In the genomic region with DNA sequence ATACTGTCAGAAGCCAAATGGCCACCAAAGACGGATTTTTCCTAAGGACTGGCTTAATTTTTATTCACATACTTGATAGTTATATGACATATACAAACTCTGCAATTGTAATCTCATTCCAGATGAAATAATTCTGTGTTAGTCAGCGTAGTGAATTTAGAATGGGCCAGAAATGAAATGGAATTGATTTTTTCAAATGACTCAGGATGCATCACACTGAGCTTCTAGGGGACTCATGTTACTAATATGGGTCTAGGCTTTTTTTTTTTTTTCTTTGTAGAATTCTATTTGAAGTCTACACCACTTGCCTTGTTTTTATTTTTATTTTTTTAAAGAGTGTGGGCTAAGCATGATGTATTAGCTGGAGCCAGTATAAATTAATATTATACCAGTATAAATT, we compare ENCODE assay signal across 22 cellular contexts.
DNase-seq lines count a peak whose midpoint lies in the region; TF ChIP-seq lines count a peak whose summit lies in the region.
"Had no signal": no experiment of that assay in that cellular context is flagged by ENCODE, and none has a peak within 500 bp of the region (broad histone marks: within the 10 kb centered on the region; RNA-seq: fewer than 3 reads in every experiment).

No MANE protein-coding gene starts in this region.

- peaks cover 45% of the 10 kb centered on the region for H3F3A ChIP-seq in SK-N-SH (replicated peaks; ENCODE audit: insufficient read depth)

- H3K4me2 ChIP-seq in mammary epithelial cell (ENCODE audit: insufficient read depth, low read depth, low read length) (no peak overlapping the region), SK-N-SH (peak overlapping the region; percentile 63)

- TF ChIP-seq EP300 in SK-N-SH (IDR thresholded peaks at IDR 0.05; ENCODE audit: borderline replicate concordance in 1 of 2, low read depth in 1 of 2, low read length in 1 of 2), result peak in 1 of 2 experiments; percentile 61; a peak in 1 of 4 replicates
- TF ChIP-seq EP300 in esophagus muscularis mucosa (IDR thresholded peaks at IDR 0.05), result no peak

- BruUV-seq in mammary epithelial cell (replicated peaks; lab: Mats Ljungman, UMichigan), result no TSS peak
- no TSS peak for BruUV-seq in MCF 10A (replicated peaks; lab: Mats Ljungman, UMichigan)

- H3K27me3 Mint-ChIP-seq in MCF 10A (ENCODE audit: insufficient read depth, unreplicated experiment), result no peaks in the 10 kb centered on the region

- no peak overlapping the region for H3K4me3 Mint-ChIP-seq in MCF 10A (ENCODE audit: unreplicated experiment)
- H3K4me3 Mint-ChIP-seq: CD8-positive, alpha-beta T cell had no signal

- no peak for TF ChIP-seq RAD21 in SK-N-SH (IDR thresholded peaks at IDR 0.05; ENCODE audit: low read length)

- CTCF ChIA-PET in mammary epithelial cell (lab: Charles Lee; ENCODE audit: low non-redundant PET) (interaction anchor here (0.6 to 0.7 kb wide), 2 partner anchors 9 to 10 kb away, joined by 3 to 11 read pairs; no protein-coding TSS in a partner anchor), MCF 10A (lab: Yijun Ruan, JAX) (interaction anchor here (0.6 to 1.6 kb wide), 2 partner anchors 9 to 61 kb away, joined by 4 to 6 read pairs; no protein-coding TSS in a partner anchor), SK-N-SH (lab: Yijun Ruan, JAX) (interaction anchor here (0.8 to 1.8 kb wide), 2 partner anchors 91 to 144 kb away, joined by 3 to 9 read pairs; no protein-coding TSS in a partner anchor)

- no peaks in the 10 kb centered on the region for H4K20me1 ChIP-seq in mammary epithelial cell (ENCODE audit: insufficient read depth, low read length)
- no peaks in the 10 kb centered on the region for H4K20me1 ChIP-seq in SK-N-SH (ENCODE audit: insufficient read depth)

- H2AFZ ChIP-seq in mammary epithelial cell (ENCODE audit: low read depth, low read length) (no peak overlapping the region), SK-N-SH (ENCODE audit: low read depth) (no peak overlapping the region)

- in situ Hi-C loops in mammary epithelial cell (cut with MboI; ENCODE audit: low sequenced_read_pairs in 2 of 2), result no loop called here
- in situ Hi-C loops in GM13977 (cut with MboI; ENCODE audit: low pct_unique_long_range_greater_than_20kb, low sequenced_read_pairs, unreplicated experiment), result no loop called here

- no peaks in the 10 kb centered on the region for H3K9me2 ChIP-seq in SK-N-SH

- no peak for TF ChIP-seq POLR2A in esophagus muscularis mucosa (IDR thresholded peaks at IDR 0.05; ENCODE audit: low read depth)

- DNase-seq in mammary epithelial cell, result peak; percentile 54
- DNase-seq in MCF 10A (ENCODE audit: unreplicated experiment), result no peak
- DNase-seq in SK-N-SH, result no peak
- peak; percentile 89 for DNase-seq in fibroblast of mammary gland (ENCODE audit: low read depth)
- DNase-seq in GM13977 (ENCODE audit: low spot score), result no peak
- DNase-seq in esophagus muscularis mucosa (ENCODE audit: extremely low spot score), result no peak
- DNase-seq in T-helper 2 cell, result no peak
- DNase-seq in HuH-7.5 (ENCODE audit: low spot score), result no peak
- DNase-seq: activated CD4-positive, alpha-beta T cell treated with anti-CD3 and anti-CD28 coated beads for 48 hours; CD8-positive, alpha-beta T cell; heart left ventricle; KG1; kidney; NCI-H1417; NCI-H2227 treated with DMSO at 0.1 percent for 48 hours; NK-92 treated with Interleukin-12 subunit alpha and Interleukin-12 subunit beta, amount 100 ng/mL, for 24 hours; SIG-M5; stimulated activated CD4-positive, alpha-beta T cell treated with anti-CD3 and anti-CD28 coated beads, Interleukin-4, amount 100 ng/mL, for 24 hours; thyroid gland had no signal

- intact Hi-C loops in mammary epithelial cell (cut with micrococcal nuclease) (no loop called here), MCF 10A (cut with micrococcal nuclease) (no loop called here), esophagus muscularis mucosa (cut with DNase I) (no loop called here)

- H3K9me3 Mint-ChIP-seq in MCF 10A (ENCODE audit: unreplicated experiment), result no peaks in the 10 kb centered on the region
- H3K9me3 Mint-ChIP-seq: activated naive CD4-positive, alpha-beta T cell treated with anti-CD3 and anti-CD28 coated beads, Interleukin-2, amount 50 U/mL, for 72 hours; CD8-positive, alpha-beta T cell had no signal

- no peaks in the 10 kb centered on the region for H3K9me3 ChIP-seq in mammary epithelial cell (replicated peaks; ENCODE audit: insufficient read depth, low read length)
- no peaks in the 10 kb centered on the region for H3K9me3 ChIP-seq in SK-N-SH
- H3K9me3 ChIP-seq in esophagus muscularis mucosa, result no peaks in the 10 kb centered on the region
- H3K9me3 ChIP-seq: heart left ventricle, neutrophil, thyroid gland had no signal

- TF ChIP-seq CTCF in mammary epithelial cell (conservative IDR thresholded peaks at IDR 0.05 in 1 of 2, IDR thresholded peaks at IDR 0.05 in 1 of 2; ENCODE audit: extremely low read depth in 1 of 2, insufficient read depth in 1 of 2, low read depth in 1 of 2, low read length in 2 of 2) (no peak), MCF 10A (IDR thresholded peaks at IDR 0.05; ENCODE audit: unreplicated experiment) (no peak), SK-N-SH (IDR thresholded peaks at IDR 0.05) (no peak), fibroblast of mammary gland (conservative IDR thresholded peaks at IDR 0.05; ENCODE audit: control insufficient read depth, insufficient read depth, low read depth, low read length) (no peak), GM13977 (IDR thresholded peaks at IDR 0.05; ENCODE audit: extremely low read depth, insufficient read depth, missing control alignments) (no peak), esophagus muscularis mucosa (IDR thresholded peaks at IDR 0.05) (no peak)

- peaks cover 57% of the 10 kb centered on the region for H3K36me3 Mint-ChIP-seq in MCF 10A (ENCODE audit: insufficient read depth, unreplicated experiment)

- H3K4me3 ChIP-seq in mammary epithelial cell (replicated peaks in 1 of 3; ENCODE audit: insufficient read depth in 1 of 3, low read depth in 2 of 3, low read length in 3 of 3) (no peak overlapping the region), SK-N-SH (ENCODE audit: low read depth in 2 of 2, low read length in 1 of 2) (no peak overlapping the region), fibroblast of mammary gland (ENCODE audit: control insufficient read depth, low read depth, low read length) (no peak overlapping the region), esophagus muscularis mucosa (no peak overlapping the region)
- H3K4me3 ChIP-seq: heart left ventricle, thyroid gland had no signal

- POLR2A ChIA-PET in MCF 10A (lab: Yijun Ruan, JAX), result interaction anchor here (0.7 kb wide), 1 partner anchor 10 kb away, joined by 3 read pairs; no protein-coding TSS in a partner anchor
- POLR2A ChIA-PET in SK-N-SH (lab: Yijun Ruan, JAX), result no interaction called here

- H3K27me3 ChIP-seq in mammary epithelial cell (ENCODE audit: insufficient read depth, low read length) (no peaks in the 10 kb centered on the region), SK-N-SH (ENCODE audit: insufficient read depth) (no peaks in the 10 kb centered on the region), esophagus muscularis mucosa (no peaks in the 10 kb centered on the region)
- H3K27me3 ChIP-seq: heart left ventricle, neutrophil, thyroid gland had no signal

- H3K79me2 ChIP-seq in mammary epithelial cell (ENCODE audit: insufficient read depth, low read length), result peaks cover 6% of the 10 kb centered on the region
- H3K79me2 ChIP-seq in SK-N-SH (ENCODE audit: insufficient read depth), result peaks cover 73% of the 10 kb centered on the region

- peaks cover 7% of the 10 kb centered on the region for H3K4me1 Mint-ChIP-seq in MCF 10A (ENCODE audit: insufficient read depth, unreplicated experiment)

- H3K36me3 ChIP-seq in mammary epithelial cell (ENCODE audit: insufficient read depth, low read length), result peaks cover 33% of the 10 kb centered on the region
- H3K36me3 ChIP-seq in SK-N-SH (replicated peaks in 1 of 2; ENCODE audit: control insufficient read depth in 1 of 2, insufficient read depth in 2 of 2, low read length in 1 of 2), result peaks cover 68 to 70% of the 10 kb centered on the region in 2 experiments
- peaks cover 14 to 66% (median 49%) of the 10 kb centered on the region in 4 donors for H3K36me3 ChIP-seq in esophagus muscularis mucosa

- no peak overlapping the region for H3K27ac Mint-ChIP-seq in MCF 10A (ENCODE audit: low read depth, unreplicated experiment)
- H3K27ac Mint-ChIP-seq: activated naive CD4-positive, alpha-beta T cell treated with anti-CD3 and anti-CD28 coated beads, Interleukin-2, amount 50 U/mL, for 72 hours; CD8-positive, alpha-beta T cell had no signal

- WGBS in mammary epithelial cell (ENCODE audit: low coverage, missing lambda C conversion rate), result 94% methylated on average over 2 of the region's 2 CpGs
- 13% methylated on average over 2 of the region's 2 CpGs for WGBS in SK-N-SH (ENCODE audit: low lambda C conversion rate)
- WGBS in esophagus muscularis mucosa, result 72% methylated on average over 2 of the region's 2 CpGs

- H3K9ac ChIP-seq in mammary epithelial cell (ENCODE audit: insufficient read depth, low read length) (no peak overlapping the region), SK-N-SH (peak overlapping the region; percentile 27; the same call in 1 of the 2 replicates)

- H3K27ac ChIP-seq in mammary epithelial cell (ENCODE audit: insufficient read depth, low read depth, low read length), result no peak overlapping the region
- H3K27ac ChIP-seq in SK-N-SH (ENCODE audit: low read depth in 2 of 2, low read length in 1 of 2), result peak overlapping the region in 1 of 2 experiments; percentile 88; a peak in 3 of 4 replicates
- H3K27ac ChIP-seq in esophagus muscularis mucosa (replicated peaks in 1 of 4), result no peak overlapping the region
- H3K27ac ChIP-seq: 22Rv1, heart left ventricle, neutrophil, thyroid gland had no signal

- H3K4me1 ChIP-seq in mammary epithelial cell (ENCODE audit: insufficient read depth, low read length) (peaks cover 8% of the 10 kb centered on the region), SK-N-SH (ENCODE audit: control insufficient read depth in 1 of 2, insufficient read depth in 2 of 2, low read depth in 1 of 2, low read length in 1 of 2) (peaks cover 0 to 28% of the 10 kb centered on the region in 2 experiments), esophagus muscularis mucosa (peaks cover 3 to 19% (median 8%) of the 10 kb centered on the region in 4 donors)

- dilution Hi-C loops in mammary epithelial cell (cut with HindIII; ENCODE audit: low sequenced_read_pairs), result no loop called here

Comparison
In these comparisons a context has a peak if more than half of its experiments do, and no peak if none do; other contexts are left out.
1. DNase-seq: peak in mammary epithelial cell (single experiment) and fibroblast of mammary gland (single experiment); none in MCF 10A (single experiment), SK-N-SH (single experiment), GM13977 (single experiment), esophagus muscularis mucosa (single experiment), T-helper 2 cell (0 of 5) and HuH-7.5 (single experiment).